12 cellular contexts compared by ENCODE assay signal in genomic region chr22:50432871-50433510, GRCh38. TPM values are rescaled to one million over a fixed set of nuclear protein-coding genes. Genes with fewer than 3 reads are reported as not detected.
"Had no signal": no experiment of that assay in that cellular context is flagged by ENCODE, and none has a peak within 500 bp of the region (broad histone marks: within the 10 kb centered on the region; RNA-seq: fewer than 3 reads in every experiment).

No MANE protein-coding gene starts in this region.

RNA-seq across cellular contexts. Expression of gene MIOX, which starts 53.7 kb away (rescaled TPM):
- total RNA-seq: omental fat pad, prostate gland, pulmonary artery endothelial cell, right atrium auricular region, sciatic nerve, smooth muscle cell, suprapubic skin, transverse colon, upper lobe of right lung, urinary bladder, uterus had no signal
- polyA plus RNA-seq: ovary, urinary bladder had no signal
